ENCODE assay signal across 8 cellular contexts in genomic region chr7:48035967-48036478, GRCh38. TPM values are rescaled to one million over a fixed set of nuclear protein-coding genes. Genes with fewer than 3 reads are reported as not detected.
DNase-seq lines count a peak whose midpoint lies in the region; ATAC-seq, FAIRE-seq and TF ChIP-seq lines count a peak whose summit lies in the region.

No MANE protein-coding gene starts in this region.

- H3K4me3 Mint-ChIP-seq in dendritic cell treated with granulocyte-macrophage colony-stimulating factor and Interleukin-4, amounts not matched to agents 40 ng/mL and 50 ng/mL, for 4 days, result peak overlapping the region; percentile 74

- H2BK15ac ChIP-seq in mesenchymal stem cell (ENCODE audit: low read depth, poor library complexity, severe bottlenecking), result no peak overlapping the region

- H3K4me2 ChIP-seq in mesenchymal stem cell (ENCODE audit: low read length, poor library complexity, severe bottlenecking), result peak overlapping the region; percentile 98

- no peak overlapping the region for H4K91ac ChIP-seq in mesenchymal stem cell (ENCODE audit: low read length)

- H3K9ac ChIP-seq in mesenchymal stem cell (ENCODE audit: low read length), result peak overlapping the region; percentile 80

- H3K27ac Mint-ChIP-seq in dendritic cell treated with granulocyte-macrophage colony-stimulating factor and Interleukin-4, amounts not matched to agents 40 ng/mL and 50 ng/mL, for 4 days, result peak overlapping the region; percentile 83

- intact Hi-C loops in dendritic cell treated with granulocyte-macrophage colony-stimulating factor and Interleukin-4, amounts not matched to agents 40 ng/mL and 50 ng/mL, for 4 days (cut with micrococcal nuclease), result loop anchor here (1.0 kb wide), 1 partner anchor 53 kb away; the partner anchor contains the start of gene UPP1

- no peaks in the 10 kb centered on the region for H3K79me1 ChIP-seq in mesenchymal stem cell (replicated peaks; ENCODE audit: low read length, poor library complexity, severe bottlenecking)

- peak overlapping the region in 1 of 2 experiments; percentile 87 for H3K14ac ChIP-seq in mesenchymal stem cell (ENCODE audit: low read length in 2 of 2)

- ATAC-seq in GM21367 (IDR thresholded peaks at IDR 0.05; ENCODE audit: unreplicated experiment), result no peak

- H3K27me3 Mint-ChIP-seq in dendritic cell treated with granulocyte-macrophage colony-stimulating factor and Interleukin-4, amounts not matched to agents 40 ng/mL and 50 ng/mL, for 4 days, result peaks cover 51% of the 10 kb centered on the region

- H3K9me3 ChIP-seq in MG63 (no peaks in the 10 kb centered on the region), mesenchymal stem cell (ENCODE audit: control insufficient read depth, low read length) (no peaks in the 10 kb centered on the region)

- peak; percentile 30 for FAIRE-seq in GM12892 (lab: Jason Lieb, UNC)

- H3K18ac ChIP-seq in mesenchymal stem cell (ENCODE audit: low read depth in 1 of 2, low read length in 2 of 2), result no peak overlapping the region

- peaks cover 10% of the 10 kb centered on the region for H3K27me3 ChIP-seq in MG63
- peaks cover 21 to 36% of the 10 kb centered on the region in 2 experiments for H3K27me3 ChIP-seq in mesenchymal stem cell (ENCODE audit: control insufficient read depth in 1 of 2, insufficient read depth in 1 of 2, low read length in 2 of 2)

- peak overlapping the region; percentile 95 for H2AFZ ChIP-seq in mesenchymal stem cell (ENCODE audit: low read depth, low read length)

- H3K36me3 Mint-ChIP-seq in dendritic cell treated with granulocyte-macrophage colony-stimulating factor and Interleukin-4, amounts not matched to agents 40 ng/mL and 50 ng/mL, for 4 days (ENCODE audit: low read depth), result no peaks in the 10 kb centered on the region

- TF ChIP-seq POLR2A in GM12892 (IDR thresholded peaks at IDR 0.05; ENCODE audit: low read depth, low read length), result no peak

- H3K4me3 ChIP-seq in MG63, result peak overlapping the region; percentile 48; the same call in 1 of the 2 replicates
- peak overlapping the region; percentile 68 to 82 for H3K4me3 ChIP-seq in mesenchymal stem cell (ENCODE audit: insufficient read depth in 1 of 2, low read depth in 1 of 2, low read length in 2 of 2)
- H3K4me3 ChIP-seq in urinary bladder (ENCODE audit: low read depth, low read length), result peak overlapping the region; percentile 58

- H2AK5ac ChIP-seq in mesenchymal stem cell (ENCODE audit: low read length, severe bottlenecking), result no peak overlapping the region

- H3K4me1 Mint-ChIP-seq in dendritic cell treated with granulocyte-macrophage colony-stimulating factor and Interleukin-4, amounts not matched to agents 40 ng/mL and 50 ng/mL, for 4 days (ENCODE audit: low read depth), result peaks cover 16% of the 10 kb centered on the region

- H3K27ac ChIP-seq in mesenchymal stem cell (ENCODE audit: low read length, poor library complexity, severe bottlenecking) (no peak overlapping the region), urinary bladder (ENCODE audit: low read depth) (no peak overlapping the region)

- WGBS in mesenchymal stem cell, result 5% methylated on average over 41 of the region's 42 CpGs
- 3% methylated on average over 42 of the region's 42 CpGs for WGBS in urinary bladder

- no peak for DNase-seq in GM12892 (ENCODE audit: insufficient read length)
- DNase-seq in MG63, result peak; percentile 15
- DNase-seq in mesenchymal stem cell, result peak; percentile 45
- no peak for DNase-seq in DMS153 (lab: John Stamatoyannopoulos, UW)
- DNase-seq in NCI-H187 treated with DMSO at 0.1 percent for 48 hours (lab: John Stamatoyannopoulos, UW), result no peak

- H3K4ac ChIP-seq in mesenchymal stem cell (ENCODE audit: low read depth in 1 of 2, low read length in 2 of 2), result no peak overlapping the region

- H3K36me3 ChIP-seq in MG63 (no peaks in the 10 kb centered on the region), mesenchymal stem cell (ENCODE audit: control insufficient read depth in 1 of 2, insufficient read depth in 2 of 2, low read depth in 1 of 2, low read length in 2 of 2) (no peaks in the 10 kb centered on the region), urinary bladder (ENCODE audit: insufficient read depth) (no peaks in the 10 kb centered on the region)

- H2BK120ac ChIP-seq in mesenchymal stem cell (ENCODE audit: low read depth, low read length), result no peak overlapping the region

- H3K23ac ChIP-seq in mesenchymal stem cell (ENCODE audit: low read length in 2 of 2), result peak overlapping the region in 1 of 2 experiments; percentile 98

- H4K8ac ChIP-seq in mesenchymal stem cell (ENCODE audit: low read length), result no peak overlapping the region

- H2BK12ac ChIP-seq in mesenchymal stem cell (ENCODE audit: low read length in 2 of 2), result no peak overlapping the region

- H2BK5ac ChIP-seq in mesenchymal stem cell (ENCODE audit: low read depth, low read length, poor library complexity, severe bottlenecking), result no peak overlapping the region

- H3K9me3 Mint-ChIP-seq in dendritic cell treated with granulocyte-macrophage colony-stimulating factor and Interleukin-4, amounts not matched to agents 40 ng/mL and 50 ng/mL, for 4 days, result no peaks in the 10 kb centered on the region

- H3K4me1 ChIP-seq in mesenchymal stem cell (ENCODE audit: control insufficient read depth, insufficient read depth, low read depth, low read length) (peaks cover 13% of the 10 kb centered on the region), urinary bladder (ENCODE audit: insufficient read depth) (peaks cover 2% of the 10 kb centered on the region)

RNA-seq across cellular contexts. Expression of gene C7orf57, which starts 0.7 kb away (rescaled TPM):
- not detected for polyA plus RNA-seq in GM12892 (2012; ENCODE audit: missing spikeins)
- total RNA-seq in MG63 (2014; rRNA removed; shearing (Covaris generic); ENCODE audit: low replicate concordance), result 0.23 TPM in 1 of 2 replicates, not detected in the other
- polyA plus RNA-seq in mesenchymal stem cell (2013, experiment 1 of 2), result not detected
- polyA plus RNA-seq in mesenchymal stem cell (2013, experiment 2 of 2), result not detected
- 0.21 TPM for total RNA-seq in urinary bladder
- not detected for polyA plus RNA-seq in urinary bladder

RNA-seq across cellular contexts. Expression of gene SUN3, which starts 7.1 kb away (rescaled TPM):
- polyA plus RNA-seq in GM12892 (2012; ENCODE audit: missing spikeins), result not detected
- not detected in 2 replicates for total RNA-seq in MG63 (2014; rRNA removed; shearing (Covaris generic); ENCODE audit: low replicate concordance)
- polyA plus RNA-seq in mesenchymal stem cell (2013, experiment 1 of 2), result not detected
- not detected for polyA plus RNA-seq in mesenchymal stem cell (2013, experiment 2 of 2)
- not detected for total RNA-seq in urinary bladder
- not detected for polyA plus RNA-seq in urinary bladder

RNA-seq across cellular contexts. Expression of gene UPP1, which starts 53.0 kb away (rescaled TPM):
- 4.6 TPM for polyA plus RNA-seq in GM12892 (2012; ENCODE audit: missing spikeins)
- 4.9 and 6.2 TPM in 2 replicates for total RNA-seq in MG63 (2014; rRNA removed; shearing (Covaris generic); ENCODE audit: low replicate concordance)
- 38.2 TPM for polyA plus RNA-seq in mesenchymal stem cell (2013, experiment 1 of 2)
- 37.1 TPM for polyA plus RNA-seq in mesenchymal stem cell (2013, experiment 2 of 2)
- total RNA-seq in urinary bladder, result 2.4 TPM
- polyA plus RNA-seq in urinary bladder, result 29.5 TPM

RNA-seq across cellular contexts. Expression of gene HUS1, which starts 56.6 kb away (rescaled TPM):
- polyA plus RNA-seq in GM12892 (2012; ENCODE audit: missing spikeins), result 19.8 TPM
- total RNA-seq in MG63 (2014; rRNA removed; shearing (Covaris generic); ENCODE audit: low replicate concordance), result 3.1 and 17.7 TPM in 2 replicates
- 23.4 TPM for polyA plus RNA-seq in mesenchymal stem cell (2013, experiment 1 of 2)
- polyA plus RNA-seq in mesenchymal stem cell (2013, experiment 2 of 2), result 22.3 TPM
- total RNA-seq in urinary bladder, result 16.8 TPM
- polyA plus RNA-seq in urinary bladder, result 9.2 TPM

Comparison
In these comparisons a context has a peak if more than half of its experiments do, and no peak if none do; other contexts are left out.
1. DNase-seq: peak in MG63 (single experiment) and mesenchymal stem cell (single experiment); none in GM12892 (single experiment), DMS153 (single experiment) and NCI-H187 treated with DMSO at 0.1 percent for 48 hours (single experiment).
2. Peak in every context shown above with its lines, with median percentiles within 50 percentile points of each other: H3K4me3 ChIP-seq.